In the genomic region with DNA sequence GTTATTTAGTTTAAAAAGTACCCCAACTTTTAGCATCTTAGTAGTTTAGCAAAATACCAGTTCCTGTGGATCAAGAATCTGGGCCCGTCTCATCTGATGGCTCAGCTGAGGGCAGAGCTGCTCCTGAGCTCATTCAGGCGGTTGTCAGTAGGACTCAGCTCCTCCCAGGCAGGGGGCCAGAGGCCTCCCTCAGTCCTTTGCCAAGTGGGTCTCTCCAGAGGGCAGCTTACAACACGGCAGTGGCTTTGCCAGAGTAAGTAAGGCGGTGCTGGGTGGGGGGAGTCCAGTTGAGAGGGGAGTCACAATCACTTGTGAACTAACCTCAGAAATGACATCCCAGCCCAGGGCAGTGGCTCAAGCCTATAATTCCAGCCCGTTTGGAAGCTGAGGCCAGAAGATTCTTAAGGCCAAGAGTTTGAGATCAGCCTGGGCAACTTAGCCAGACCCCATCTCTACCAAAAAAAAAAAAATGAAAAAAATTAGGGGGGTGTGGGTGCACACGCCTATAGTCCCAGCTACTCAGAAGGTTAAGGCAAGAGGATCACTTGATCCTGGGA, we compare ENCODE assay signal across 1 cellular context.
TF ChIP-seq lines count a peak whose summit lies in the region.

No MANE protein-coding gene starts in this region.

TF ChIP-seq in HepG2, 621 proteins besides CTCF, POLR2A, EP300 and RAD21 (continued from another document):
- TF ChIP-seq, protein P1, sequence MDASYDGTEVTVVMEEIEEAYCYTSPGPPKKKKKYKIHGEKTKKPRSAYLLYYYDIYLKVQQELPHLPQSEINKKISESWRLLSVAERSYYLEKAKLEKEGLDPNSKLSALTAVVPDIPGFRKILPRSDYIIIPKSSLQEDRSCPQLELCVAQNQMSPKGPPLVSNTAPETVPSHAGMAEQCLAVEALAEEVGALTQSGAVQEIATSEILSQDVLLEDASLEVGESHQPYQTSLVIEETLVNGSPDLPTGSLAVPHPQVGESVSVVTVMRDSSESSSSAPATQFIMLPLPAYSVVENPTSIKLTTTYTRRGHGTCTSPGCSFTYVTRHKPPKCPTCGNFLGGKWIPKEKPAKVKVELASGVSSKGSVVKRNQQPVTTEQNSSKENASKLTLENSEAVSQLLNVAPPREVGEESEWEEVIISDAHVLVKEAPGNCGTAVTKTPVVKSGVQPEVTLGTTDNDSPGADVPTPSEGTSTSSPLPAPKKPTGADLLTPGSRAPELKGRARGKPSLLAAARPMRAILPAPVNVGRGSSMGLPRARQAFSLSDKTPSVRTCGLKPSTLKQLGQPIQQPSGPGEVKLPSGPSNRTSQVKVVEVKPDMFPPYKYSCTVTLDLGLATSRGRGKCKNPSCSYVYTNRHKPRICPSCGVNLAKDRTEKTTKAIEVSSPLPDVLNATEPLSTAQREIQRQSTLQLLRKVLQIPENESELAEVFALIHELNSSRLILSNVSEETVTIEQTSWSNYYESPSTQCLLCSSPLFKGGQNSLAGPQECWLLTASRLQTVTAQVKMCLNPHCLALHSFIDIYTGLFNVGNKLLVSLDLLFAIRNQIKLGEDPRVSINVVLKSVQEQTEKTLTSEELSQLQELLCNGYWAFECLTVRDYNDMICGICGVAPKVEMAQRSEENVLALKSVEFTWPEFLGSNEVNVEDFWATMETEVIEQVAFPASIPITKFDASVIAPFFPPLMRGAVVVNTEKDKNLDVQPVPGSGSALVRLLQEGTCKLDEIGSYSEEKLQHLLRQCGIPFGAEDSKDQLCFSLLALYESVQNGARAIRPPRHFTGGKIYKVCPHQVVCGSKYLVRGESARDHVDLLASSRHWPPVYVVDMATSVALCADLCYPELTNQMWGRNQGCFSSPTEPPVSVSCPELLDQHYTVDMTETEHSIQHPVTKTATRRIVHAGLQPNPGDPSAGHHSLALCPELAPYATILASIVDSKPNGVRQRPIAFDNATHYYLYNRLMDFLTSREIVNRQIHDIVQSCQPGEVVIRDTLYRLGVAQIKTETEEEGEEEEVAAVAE (CRISPR knock-in tag; IDR thresholded peaks at IDR 0.05; ENCODE audit: borderline replicate concordance), result no peak
- TF ChIP-seq RNF2 (conservative IDR thresholded peaks at IDR 0.05; ENCODE audit: low read depth), result no peak
- TF ChIP-seq KDM3A (CRISPR knock-in tag; IDR thresholded peaks at IDR 0.05; ENCODE audit: low read depth), result no peak
- TF ChIP-seq, protein P2, sequence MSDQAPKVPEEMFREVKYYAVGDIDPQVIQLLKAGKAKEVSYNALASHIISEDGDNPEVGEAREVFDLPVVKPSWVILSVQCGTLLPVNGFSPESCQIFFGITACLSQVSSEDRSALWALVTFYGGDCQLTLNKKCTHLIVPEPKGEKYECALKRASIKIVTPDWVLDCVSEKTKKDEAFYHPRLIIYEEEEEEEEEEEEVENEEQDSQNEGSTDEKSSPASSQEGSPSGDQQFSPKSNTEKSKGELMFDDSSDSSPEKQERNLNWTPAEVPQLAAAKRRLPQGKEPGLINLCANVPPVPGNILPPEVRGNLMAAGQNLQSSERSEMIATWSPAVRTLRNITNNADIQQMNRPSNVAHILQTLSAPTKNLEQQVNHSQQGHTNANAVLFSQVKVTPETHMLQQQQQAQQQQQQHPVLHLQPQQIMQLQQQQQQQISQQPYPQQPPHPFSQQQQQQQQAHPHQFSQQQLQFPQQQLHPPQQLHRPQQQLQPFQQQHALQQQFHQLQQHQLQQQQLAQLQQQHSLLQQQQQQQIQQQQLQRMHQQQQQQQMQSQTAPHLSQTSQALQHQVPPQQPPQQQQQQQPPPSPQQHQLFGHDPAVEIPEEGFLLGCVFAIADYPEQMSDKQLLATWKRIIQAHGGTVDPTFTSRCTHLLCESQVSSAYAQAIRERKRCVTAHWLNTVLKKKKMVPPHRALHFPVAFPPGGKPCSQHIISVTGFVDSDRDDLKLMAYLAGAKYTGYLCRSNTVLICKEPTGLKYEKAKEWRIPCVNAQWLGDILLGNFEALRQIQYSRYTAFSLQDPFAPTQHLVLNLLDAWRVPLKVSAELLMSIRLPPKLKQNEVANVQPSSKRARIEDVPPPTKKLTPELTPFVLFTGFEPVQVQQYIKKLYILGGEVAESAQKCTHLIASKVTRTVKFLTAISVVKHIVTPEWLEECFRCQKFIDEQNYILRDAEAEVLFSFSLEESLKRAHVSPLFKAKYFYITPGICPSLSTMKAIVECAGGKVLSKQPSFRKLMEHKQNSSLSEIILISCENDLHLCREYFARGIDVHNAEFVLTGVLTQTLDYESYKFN (CRISPR knock-in tag; conservative IDR thresholded peaks at IDR 0.05), result no peak
- TF ChIP-seq CHCHD3 (CRISPR knock-in tag; IDR thresholded peaks at IDR 0.05), result no peak
- peak; percentile 74; the same call in 1 of the 2 replicates for TF ChIP-seq ZNF543 (CRISPR knock-in tag; IDR thresholded peaks at IDR 0.05)
- TF ChIP-seq, protein P3, sequence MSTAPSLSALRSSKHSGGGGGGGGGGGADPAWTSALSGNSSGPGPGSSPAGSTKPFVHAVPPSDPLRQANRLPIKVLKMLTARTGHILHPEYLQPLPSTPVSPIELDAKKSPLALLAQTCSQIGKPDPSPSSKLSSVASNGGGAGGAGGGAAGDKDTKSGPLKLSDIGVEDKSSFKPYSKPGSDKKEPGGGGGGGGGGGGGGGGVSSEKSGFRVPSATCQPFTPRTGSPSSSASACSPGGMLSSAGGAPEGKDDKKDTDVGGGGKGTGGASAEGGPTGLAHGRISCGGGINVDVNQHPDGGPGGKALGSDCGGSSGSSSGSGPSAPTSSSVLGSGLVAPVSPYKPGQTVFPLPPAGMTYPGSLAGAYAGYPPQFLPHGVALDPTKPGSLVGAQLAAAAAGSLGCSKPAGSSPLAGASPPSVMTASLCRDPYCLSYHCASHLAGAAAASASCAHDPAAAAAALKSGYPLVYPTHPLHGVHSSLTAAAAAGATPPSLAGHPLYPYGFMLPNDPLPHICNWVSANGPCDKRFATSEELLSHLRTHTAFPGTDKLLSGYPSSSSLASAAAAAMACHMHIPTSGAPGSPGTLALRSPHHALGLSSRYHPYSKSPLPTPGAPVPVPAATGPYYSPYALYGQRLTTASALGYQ (CRISPR knock-in tag; IDR thresholded peaks at IDR 0.05), result no peak
TF ChIP-seq in HepG2: peak in this region for 2.
